1 cellular context compared by ENCODE assay signal in the genomic region with DNA sequence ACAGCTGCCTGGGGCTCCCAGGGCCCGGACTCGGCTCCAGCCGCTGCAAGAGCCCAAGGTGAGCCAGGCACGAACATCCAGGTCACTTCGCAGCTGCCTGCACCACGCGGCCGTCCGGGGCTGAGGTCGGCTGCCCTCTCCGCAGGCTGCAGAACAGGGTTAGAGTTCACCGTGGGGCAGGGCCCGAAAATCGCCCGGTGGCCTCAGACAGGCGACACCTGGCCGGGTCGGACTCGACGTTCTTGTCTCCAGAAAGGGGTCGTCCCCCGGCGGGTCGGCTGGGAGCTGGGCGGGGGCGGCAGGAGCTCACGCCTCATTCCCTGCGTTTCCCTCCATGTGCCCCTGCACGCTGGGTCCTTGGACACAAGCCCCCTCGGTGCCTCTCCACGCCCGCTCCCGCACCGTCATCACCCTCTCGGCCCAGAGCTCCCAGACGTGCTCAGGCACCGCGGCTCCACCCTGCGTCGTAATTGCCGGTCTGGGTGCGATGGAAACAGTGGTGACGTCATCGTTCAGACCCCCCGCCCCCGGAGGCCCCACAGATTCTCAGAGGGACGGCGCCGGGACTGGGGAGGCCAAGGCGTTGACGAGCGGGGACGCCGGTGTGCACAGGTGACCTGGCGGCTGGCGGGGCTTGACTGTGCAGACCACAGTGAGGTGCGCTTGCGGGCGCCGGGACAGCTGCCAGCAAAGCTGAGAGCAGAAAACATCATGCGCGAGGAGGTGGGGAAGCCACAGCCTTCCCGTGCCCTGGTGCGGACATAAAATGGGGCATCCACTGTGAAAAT.
TF ChIP-seq lines count a peak whose summit lies in the region.

No MANE protein-coding gene starts in this region.

TF ChIP-seq in SK-N-SH treated with all-trans-retinoic acid at 6 μM for 48 hours, 23 proteins besides CTCF, POLR2A, EP300 and RAD21 (continued from another document):
- peak; percentile 93 for TF ChIP-seq CREB5 (CRISPR knock-in tag; IDR thresholded peaks at IDR 0.05; ENCODE audit: low read depth)
- TF ChIP-seq ARNTL (CRISPR knock-in tag; IDR thresholded peaks at IDR 0.05; ENCODE audit: borderline replicate concordance, low read depth) = no peak
- TF ChIP-seq CSDC2 (CRISPR knock-in tag; IDR thresholded peaks at IDR 0.05) = 0 out of 2 replicates have a peak, but pooled peaks have one; percentile 37
- TF ChIP-seq ZNF565 (CRISPR knock-in tag; conservative IDR thresholded peaks at IDR 0.05; ENCODE audit: low read depth) = no peak
- TF ChIP-seq GLIS3 (CRISPR knock-in tag; IDR thresholded peaks at IDR 0.05) = no peak
